Comparison of ENCODE assay signal across 3 cellular contexts in the genomic region with DNA sequence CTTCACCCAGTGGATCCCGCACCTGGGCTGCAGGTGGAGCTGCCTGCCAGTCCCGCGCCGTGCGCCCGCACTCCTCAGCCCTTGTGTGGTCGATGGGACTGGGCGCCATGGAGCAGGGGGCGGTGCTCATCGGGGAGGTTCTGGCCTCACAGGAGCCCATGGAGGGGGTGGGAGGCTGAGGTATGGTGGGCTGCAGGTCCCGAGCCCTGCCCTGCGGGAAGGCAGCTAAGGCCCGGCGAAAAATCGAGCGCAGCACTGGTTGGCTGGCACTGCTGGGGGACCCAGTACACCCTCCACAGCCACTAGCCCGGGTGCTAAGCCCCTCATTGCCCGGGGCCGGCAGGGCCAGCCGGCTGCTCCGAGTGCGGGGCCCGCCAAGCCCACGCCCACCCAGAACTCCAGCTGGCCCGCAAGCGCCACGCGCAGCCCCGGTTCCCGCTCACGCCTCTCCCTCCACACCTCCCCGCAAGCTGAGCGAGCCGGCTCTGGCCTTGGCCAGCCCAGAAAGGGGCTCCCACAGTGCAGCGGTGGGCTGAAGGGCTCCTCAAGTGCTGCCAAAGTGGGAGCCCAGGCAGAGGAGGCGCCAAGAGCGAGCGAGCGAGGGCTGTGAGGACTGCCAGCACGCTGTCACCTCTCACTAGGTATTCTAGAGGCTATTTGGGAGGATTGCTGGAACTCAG. TPM values are rescaled to one million over a fixed set of nuclear protein-coding genes. Genes with fewer than 3 reads are reported as not detected.
"Had no signal": no experiment of that assay in that cellular context is flagged by ENCODE, and none has a peak within 500 bp of the region (broad histone marks: within the 10 kb centered on the region; RNA-seq: fewer than 3 reads in every experiment).

No MANE protein-coding gene starts in this region.

RNA-seq across cellular contexts. Expression of a gene that starts 32.8 kb away (rescaled TPM):
- total RNA-seq: LHCN-M2, MCF 10A, NCI-H460 had no signal
